Comparison of ENCODE assay signal across 1 cellular context in genomic region chr18:62838475-62839098, GRCh38.
TF ChIP-seq lines count a peak whose summit lies in the region.

No MANE protein-coding gene starts in this region.

TF ChIP-seq in WTC11, 78 proteins besides CTCF, POLR2A, EP300 and RAD21 (continued from another document):
- TF ChIP-seq ARID4B (CRISPR knock-in tag; IDR thresholded peaks at IDR 0.05; ENCODE audit: borderline replicate concordance) (no peak), TCF7 (CRISPR knock-in tag; IDR thresholded peaks at IDR 0.05; ENCODE audit: low read depth) (no peak), GABPB1 (CRISPR knock-in tag; IDR thresholded peaks at IDR 0.05) (no peak), ZNF671 (CRISPR knock-in tag; IDR thresholded peaks at IDR 0.05) (no peak)
TF ChIP-seq in WTC11: peak in this region for 0.
